In the genomic region with DNA sequence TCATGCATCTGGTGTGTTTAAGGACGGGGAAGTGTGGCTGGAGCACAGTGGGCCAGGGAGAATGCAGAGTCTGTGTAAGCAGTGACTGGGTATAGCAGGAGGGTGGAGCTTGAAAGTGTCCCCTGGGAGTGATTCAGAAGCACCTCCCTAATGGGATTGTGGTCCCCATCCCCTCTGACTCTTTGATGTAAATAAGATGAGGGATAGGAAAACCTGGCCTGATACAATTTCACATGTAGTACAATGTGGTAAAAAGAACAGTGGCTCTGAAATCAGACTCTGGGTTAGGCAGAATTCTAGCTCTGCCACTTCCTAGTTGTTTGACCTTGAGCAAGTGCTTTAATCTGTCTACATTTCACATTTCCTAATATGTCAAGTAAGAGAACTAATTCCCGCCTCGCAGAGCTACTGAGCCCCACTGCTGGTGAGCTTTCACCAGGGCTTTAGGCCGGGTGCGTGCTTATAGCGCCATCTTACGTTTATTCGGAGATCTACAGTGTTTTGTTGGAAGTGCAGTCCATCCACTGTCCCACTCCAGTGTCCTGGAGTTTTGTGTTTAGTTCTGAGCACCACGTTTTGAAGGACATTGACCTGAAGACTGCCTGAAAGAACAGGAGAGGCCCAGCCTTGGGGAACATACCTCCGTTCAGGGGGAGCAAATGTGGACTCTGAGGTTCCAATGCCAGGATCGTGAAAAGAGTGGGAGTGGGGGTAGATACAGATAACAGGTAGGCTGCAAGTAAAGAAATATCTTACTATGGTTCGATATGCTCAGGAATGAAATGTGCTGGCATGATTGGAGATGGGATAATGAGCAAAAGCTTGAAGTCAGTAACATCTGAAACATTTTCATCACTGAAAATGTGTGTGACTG, we compare ENCODE assay signal across 8 cellular contexts. TPM values are rescaled to one million over a fixed set of nuclear protein-coding genes. Genes with fewer than 3 reads are reported as not detected.
DNase-seq lines count a peak whose midpoint lies in the region; ATAC-seq and TF ChIP-seq lines count a peak whose summit lies in the region.

No MANE protein-coding gene starts in this region.

- TF ChIP-seq CTCF in cardiac fibroblast (IDR thresholded peaks at IDR 0.05; ENCODE audit: low read depth, low read length): peak; percentile 85

- ATAC-seq in HG02588 (IDR thresholded peaks at IDR 0.05; ENCODE audit: unreplicated experiment): no peak
- no peak for ATAC-seq in HG03139 (IDR thresholded peaks at IDR 0.05; ENCODE audit: unreplicated experiment)

- DNase-seq in DMS53 treated with DMSO at 0.1 percent for 48 hours (lab: John Stamatoyannopoulos, UW; ENCODE audit: unreplicated experiment) (peak; percentile 58), KBM-7 (peak; percentile 74), SJCRH30 (peak; percentile 68 to 82), cardiac fibroblast (ENCODE audit: low read depth in 2 of 2) (peak; percentile 88 to 90), kidney glomerular epithelial cell (lab: John Stamatoyannopoulos, UW) (peak; percentile 80)
- DNase-seq in stimulated activated CD4-positive, alpha-beta T cell treated with anti-CD3 and anti-CD28 coated beads, Interleukin-12 subunit alpha, Interleukin-12 subunit beta, amount 100 ng/mL, for 48 hours (ENCODE audit: low read depth in 2 of 3, low spot score in 1 of 3): peak in 2 of 3 donors; percentile 15 to 37

- H3K4me3 ChIP-seq in SJCRH30 (no peak overlapping the region), cardiac fibroblast (replicated peaks in 1 of 2; ENCODE audit: low read depth in 2 of 2, low read length in 2 of 2) (no peak overlapping the region)

- no peaks in the 10 kb centered on the region for H3K27me3 ChIP-seq in SJCRH30

- H3K9me3 ChIP-seq in SJCRH30 (replicated peaks): no peaks in the 10 kb centered on the region

- peak overlapping the region; percentile 66 for H3K27ac ChIP-seq in SJCRH30

- peaks cover 16% of the 10 kb centered on the region for H3K4me1 ChIP-seq in SJCRH30

- in situ Hi-C loops in KBM-7 (cut with MboI; ENCODE audit: low pct_unique_long_range_greater_than_20kb, low sequenced_read_pairs): loop anchor here (10.0 kb wide), 1 partner anchor 69 kb away; no protein-coding TSS in a partner anchor

- H3K36me3 ChIP-seq in SJCRH30: no peaks in the 10 kb centered on the region

RNA-seq across cellular contexts. Expression of a gene that starts 51.2 kb away (rescaled TPM):
- total RNA-seq in SJCRH30 (2014; rRNA removed; shearing (Covaris generic)): 9.2 and 10.1 TPM in 2 replicates

Comparison
In these comparisons a context has a peak if more than half of its experiments do, and no peak if none do; other contexts are left out.
1. DNase-seq: peak in every context shown above with its lines; median percentile 89 in cardiac fibroblast; 80 in kidney glomerular epithelial cell; 75 in SJCRH30; 74 in KBM-7; 58 in DMS53 treated with DMSO at 0.1 percent for 48 hours; 26 in stimulated activated CD4-positive, alpha-beta T cell treated with anti-CD3 and anti-CD28 coated beads, Interleukin-12 subunit alpha, Interleukin-12 subunit beta, amount 100 ng/mL, for 48 hours.